1 cellular context compared by ENCODE assay signal in genomic region chr18:76953186-76953982, GRCh38.
TF ChIP-seq lines count a peak whose summit lies in the region.

No MANE protein-coding gene starts in this region.

TF ChIP-seq in GM23338, 12 proteins besides CTCF, POLR2A, EP300 and RAD21 (continued from another document):
- TF ChIP-seq, protein P1, sequence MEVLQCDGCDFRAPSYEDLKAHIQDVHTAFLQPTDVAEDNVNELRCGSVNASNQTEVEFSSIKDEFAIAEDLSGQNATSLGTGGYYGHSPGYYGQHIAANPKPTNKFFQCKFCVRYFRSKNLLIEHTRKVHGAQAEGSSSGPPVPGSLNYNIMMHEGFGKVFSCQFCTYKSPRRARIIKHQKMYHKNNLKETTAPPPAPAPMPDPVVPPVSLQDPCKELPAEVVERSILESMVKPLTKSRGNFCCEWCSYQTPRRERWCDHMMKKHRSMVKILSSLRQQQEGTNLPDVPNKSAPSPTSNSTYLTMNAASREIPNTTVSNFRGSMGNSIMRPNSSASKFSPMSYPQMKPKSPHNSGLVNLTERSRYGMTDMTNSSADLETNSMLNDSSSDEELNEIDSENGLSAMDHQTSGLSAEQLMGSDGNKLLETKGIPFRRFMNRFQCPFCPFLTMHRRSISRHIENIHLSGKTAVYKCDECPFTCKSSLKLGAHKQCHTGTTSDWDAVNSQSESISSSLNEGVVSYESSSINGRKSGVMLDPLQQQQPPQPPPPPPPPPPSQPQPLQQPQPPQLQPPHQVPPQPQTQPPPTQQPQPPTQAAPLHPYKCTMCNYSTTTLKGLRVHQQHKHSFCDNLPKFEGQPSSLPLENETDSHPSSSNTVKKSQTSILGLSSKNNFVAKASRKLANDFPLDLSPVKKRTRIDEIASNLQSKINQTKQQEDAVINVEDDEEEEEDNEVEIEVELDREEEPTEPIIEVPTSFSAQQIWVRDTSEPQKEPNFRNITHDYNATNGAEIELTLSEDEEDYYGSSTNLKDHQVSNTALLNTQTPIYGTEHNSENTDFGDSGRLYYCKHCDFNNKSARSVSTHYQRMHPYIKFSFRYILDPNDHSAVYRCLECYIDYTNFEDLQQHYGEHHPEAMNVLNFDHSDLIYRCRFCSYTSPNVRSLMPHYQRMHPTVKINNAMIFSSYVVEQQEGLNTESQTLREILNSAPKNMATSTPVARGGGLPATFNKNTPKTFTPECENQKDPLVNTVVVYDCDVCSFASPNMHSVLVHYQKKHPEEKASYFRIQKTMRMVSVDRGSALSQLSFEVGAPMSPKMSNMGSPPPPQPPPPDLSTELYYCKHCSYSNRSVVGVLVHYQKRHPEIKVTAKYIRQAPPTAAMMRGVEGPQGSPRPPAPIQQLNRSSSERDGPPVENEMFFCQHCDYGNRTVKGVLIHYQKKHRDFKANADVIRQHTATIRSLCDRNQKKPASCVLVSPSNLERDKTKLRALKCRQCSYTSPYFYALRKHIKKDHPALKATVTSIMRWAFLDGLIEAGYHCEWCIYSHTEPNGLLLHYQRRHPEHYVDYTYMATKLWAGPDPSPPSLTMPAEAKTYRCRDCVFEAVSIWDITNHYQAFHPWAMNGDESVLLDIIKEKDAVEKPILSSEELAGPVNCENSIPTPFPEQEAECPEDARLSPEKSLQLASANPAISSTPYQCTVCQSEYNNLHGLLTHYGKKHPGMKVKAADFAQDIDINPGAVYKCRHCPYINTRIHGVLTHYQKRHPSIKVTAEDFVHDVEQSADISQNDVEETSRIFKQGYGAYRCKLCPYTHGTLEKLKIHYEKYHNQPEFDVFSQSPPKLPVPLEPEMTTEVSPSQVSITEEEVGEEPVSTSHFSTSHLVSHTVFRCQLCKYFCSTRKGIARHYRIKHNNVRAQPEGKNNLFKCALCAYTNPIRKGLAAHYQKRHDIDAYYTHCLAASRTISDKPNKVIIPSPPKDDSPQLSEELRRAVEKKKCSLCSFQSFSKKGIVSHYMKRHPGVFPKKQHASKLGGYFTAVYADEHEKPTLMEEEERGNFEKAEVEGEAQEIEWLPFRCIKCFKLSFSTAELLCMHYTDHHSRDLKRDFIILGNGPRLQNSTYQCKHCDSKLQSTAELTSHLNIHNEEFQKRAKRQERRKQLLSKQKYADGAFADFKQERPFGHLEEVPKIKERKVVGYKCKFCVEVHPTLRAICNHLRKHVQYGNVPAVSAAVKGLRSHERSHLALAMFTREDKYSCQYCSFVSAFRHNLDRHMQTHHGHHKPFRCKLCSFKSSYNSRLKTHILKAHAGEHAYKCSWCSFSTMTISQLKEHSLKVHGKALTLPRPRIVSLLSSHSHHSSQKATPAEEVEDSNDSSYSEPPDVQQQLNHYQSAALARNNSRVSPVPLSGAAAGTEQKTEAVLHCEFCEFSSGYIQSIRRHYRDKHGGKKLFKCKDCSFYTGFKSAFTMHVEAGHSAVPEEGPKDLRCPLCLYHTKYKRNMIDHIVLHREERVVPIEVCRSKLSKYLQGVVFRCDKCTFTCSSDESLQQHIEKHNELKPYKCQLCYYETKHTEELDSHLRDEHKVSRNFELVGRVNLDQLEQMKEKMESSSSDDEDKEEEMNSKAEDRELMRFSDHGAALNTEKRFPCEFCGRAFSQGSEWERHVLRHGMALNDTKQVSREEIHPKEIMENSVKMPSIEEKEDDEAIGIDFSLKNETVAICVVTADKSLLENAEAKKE (CRISPR knock-in tag; IDR thresholded peaks at IDR 0.05), result no peak
- no peak for TF ChIP-seq POLR2AphosphoS5 (IDR thresholded peaks at IDR 0.05; ENCODE audit: low read depth)
